ENCODE assay signal across 3 cellular contexts in the genomic region with DNA sequence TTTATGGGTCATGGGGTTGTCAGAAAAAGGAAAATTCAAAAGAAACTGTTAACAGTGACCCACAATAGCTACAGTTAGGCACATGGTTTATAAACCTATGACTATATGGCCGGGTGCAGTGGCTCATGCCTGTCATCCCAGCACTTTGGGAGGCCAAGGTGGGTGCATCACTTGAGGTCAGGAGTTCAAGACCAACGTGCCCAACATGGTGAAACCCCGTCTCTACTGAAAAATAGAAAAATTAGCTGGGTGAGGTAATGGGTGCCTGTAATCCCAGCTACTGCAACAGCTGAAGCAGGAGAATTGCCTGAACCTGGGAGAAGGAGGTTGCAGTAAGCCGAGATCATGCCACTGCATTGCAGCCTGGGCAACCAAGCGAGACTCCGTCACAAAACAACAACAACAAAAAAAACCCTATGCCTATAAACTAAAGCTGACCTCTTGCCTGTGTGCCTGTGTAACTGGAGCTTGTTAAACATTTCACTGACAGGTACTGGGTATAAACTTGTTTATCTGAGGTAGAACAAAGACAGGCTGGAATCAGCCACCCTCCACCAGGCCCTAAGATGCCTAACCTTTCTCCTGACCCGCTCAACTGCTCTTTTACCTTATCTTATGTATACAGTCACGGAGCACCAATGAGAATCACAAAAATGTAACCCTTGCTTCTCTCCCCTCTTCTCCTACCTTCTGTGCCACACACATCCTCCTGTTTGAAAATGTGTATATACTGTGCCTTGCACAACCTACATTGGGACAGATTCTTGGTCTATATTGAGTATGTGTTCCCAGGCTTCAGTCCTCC.
A peak's percentile ranks its signal among the peaks of the same experiment; 100 is the strongest.
TF ChIP-seq lines count a peak whose summit lies in the region.

No MANE protein-coding gene starts in this region.

TF ChIP-seq in GM23338, 12 proteins besides CTCF, POLR2A, EP300 and RAD21:
- TF ChIP-seq, protein P1, sequence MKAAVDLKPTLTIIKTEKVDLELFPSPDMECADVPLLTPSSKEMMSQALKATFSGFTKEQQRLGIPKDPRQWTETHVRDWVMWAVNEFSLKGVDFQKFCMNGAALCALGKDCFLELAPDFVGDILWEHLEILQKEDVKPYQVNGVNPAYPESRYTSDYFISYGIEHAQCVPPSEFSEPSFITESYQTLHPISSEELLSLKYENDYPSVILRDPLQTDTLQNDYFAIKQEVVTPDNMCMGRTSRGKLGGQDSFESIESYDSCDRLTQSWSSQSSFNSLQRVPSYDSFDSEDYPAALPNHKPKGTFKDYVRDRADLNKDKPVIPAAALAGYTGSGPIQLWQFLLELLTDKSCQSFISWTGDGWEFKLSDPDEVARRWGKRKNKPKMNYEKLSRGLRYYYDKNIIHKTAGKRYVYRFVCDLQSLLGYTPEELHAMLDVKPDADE (IDR thresholded peaks at IDR 0.05): no peak

TF ChIP-seq in GM12878, 131 proteins besides CTCF, POLR2A, EP300 and RAD21:
- TF ChIP-seq NR2F1 (conservative IDR thresholded peaks at IDR 0.05) (0 out of 2 replicates have a peak, but pooled peaks have one; percentile 30), ZZZ3 (IDR thresholded peaks at IDR 0.05; ENCODE audit: control insufficient read depth, insufficient read length, low read depth) (no peak)
TF ChIP-seq in GM12878: peak in this region for 1.

TF ChIP-seq in HepG2, 621 proteins besides CTCF, POLR2A, EP300 and RAD21 (continues in another document):
- TF ChIP-seq, protein P2, sequence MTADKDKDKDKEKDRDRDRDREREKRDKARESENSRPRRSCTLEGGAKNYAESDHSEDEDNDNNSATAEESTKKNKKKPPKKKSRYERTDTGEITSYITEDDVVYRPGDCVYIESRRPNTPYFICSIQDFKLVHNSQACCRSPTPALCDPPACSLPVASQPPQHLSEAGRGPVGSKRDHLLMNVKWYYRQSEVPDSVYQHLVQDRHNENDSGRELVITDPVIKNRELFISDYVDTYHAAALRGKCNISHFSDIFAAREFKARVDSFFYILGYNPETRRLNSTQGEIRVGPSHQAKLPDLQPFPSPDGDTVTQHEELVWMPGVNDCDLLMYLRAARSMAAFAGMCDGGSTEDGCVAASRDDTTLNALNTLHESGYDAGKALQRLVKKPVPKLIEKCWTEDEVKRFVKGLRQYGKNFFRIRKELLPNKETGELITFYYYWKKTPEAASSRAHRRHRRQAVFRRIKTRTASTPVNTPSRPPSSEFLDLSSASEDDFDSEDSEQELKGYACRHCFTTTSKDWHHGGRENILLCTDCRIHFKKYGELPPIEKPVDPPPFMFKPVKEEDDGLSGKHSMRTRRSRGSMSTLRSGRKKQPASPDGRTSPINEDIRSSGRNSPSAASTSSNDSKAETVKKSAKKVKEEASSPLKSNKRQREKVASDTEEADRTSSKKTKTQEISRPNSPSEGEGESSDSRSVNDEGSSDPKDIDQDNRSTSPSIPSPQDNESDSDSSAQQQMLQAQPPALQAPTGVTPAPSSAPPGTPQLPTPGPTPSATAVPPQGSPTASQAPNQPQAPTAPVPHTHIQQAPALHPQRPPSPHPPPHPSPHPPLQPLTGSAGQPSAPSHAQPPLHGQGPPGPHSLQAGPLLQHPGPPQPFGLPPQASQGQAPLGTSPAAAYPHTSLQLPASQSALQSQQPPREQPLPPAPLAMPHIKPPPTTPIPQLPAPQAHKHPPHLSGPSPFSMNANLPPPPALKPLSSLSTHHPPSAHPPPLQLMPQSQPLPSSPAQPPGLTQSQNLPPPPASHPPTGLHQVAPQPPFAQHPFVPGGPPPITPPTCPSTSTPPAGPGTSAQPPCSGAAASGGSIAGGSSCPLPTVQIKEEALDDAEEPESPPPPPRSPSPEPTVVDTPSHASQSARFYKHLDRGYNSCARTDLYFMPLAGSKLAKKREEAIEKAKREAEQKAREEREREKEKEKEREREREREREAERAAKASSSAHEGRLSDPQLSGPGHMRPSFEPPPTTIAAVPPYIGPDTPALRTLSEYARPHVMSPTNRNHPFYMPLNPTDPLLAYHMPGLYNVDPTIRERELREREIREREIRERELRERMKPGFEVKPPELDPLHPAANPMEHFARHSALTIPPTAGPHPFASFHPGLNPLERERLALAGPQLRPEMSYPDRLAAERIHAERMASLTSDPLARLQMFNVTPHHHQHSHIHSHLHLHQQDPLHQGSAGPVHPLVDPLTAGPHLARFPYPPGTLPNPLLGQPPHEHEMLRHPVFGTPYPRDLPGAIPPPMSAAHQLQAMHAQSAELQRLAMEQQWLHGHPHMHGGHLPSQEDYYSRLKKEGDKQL (CRISPR knock-in tag; IDR thresholded peaks at IDR 0.05; ENCODE audit: low read depth): peak; percentile 72
- TF ChIP-seq ZNF263 (CRISPR knock-in tag; IDR thresholded peaks at IDR 0.05): 0 out of 2 replicates have a peak, but pooled peaks have one; percentile 13
- TF ChIP-seq, protein P3, sequence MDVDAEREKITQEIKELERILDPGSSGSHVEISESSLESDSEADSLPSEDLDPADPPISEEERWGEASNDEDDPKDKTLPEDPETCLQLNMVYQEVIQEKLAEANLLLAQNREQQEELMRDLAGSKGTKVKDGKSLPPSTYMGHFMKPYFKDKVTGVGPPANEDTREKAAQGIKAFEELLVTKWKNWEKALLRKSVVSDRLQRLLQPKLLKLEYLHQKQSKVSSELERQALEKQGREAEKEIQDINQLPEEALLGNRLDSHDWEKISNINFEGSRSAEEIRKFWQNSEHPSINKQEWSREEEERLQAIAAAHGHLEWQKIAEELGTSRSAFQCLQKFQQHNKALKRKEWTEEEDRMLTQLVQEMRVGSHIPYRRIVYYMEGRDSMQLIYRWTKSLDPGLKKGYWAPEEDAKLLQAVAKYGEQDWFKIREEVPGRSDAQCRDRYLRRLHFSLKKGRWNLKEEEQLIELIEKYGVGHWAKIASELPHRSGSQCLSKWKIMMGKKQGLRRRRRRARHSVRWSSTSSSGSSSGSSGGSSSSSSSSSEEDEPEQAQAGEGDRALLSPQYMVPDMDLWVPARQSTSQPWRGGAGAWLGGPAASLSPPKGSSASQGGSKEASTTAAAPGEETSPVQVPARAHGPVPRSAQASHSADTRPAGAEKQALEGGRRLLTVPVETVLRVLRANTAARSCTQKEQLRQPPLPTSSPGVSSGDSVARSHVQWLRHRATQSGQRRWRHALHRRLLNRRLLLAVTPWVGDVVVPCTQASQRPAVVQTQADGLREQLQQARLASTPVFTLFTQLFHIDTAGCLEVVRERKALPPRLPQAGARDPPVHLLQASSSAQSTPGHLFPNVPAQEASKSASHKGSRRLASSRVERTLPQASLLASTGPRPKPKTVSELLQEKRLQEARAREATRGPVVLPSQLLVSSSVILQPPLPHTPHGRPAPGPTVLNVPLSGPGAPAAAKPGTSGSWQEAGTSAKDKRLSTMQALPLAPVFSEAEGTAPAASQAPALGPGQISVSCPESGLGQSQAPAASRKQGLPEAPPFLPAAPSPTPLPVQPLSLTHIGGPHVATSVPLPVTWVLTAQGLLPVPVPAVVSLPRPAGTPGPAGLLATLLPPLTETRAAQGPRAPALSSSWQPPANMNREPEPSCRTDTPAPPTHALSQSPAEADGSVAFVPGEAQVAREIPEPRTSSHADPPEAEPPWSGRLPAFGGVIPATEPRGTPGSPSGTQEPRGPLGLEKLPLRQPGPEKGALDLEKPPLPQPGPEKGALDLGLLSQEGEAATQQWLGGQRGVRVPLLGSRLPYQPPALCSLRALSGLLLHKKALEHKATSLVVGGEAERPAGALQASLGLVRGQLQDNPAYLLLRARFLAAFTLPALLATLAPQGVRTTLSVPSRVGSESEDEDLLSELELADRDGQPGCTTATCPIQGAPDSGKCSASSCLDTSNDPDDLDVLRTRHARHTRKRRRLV (CRISPR knock-in tag; IDR thresholded peaks at IDR 0.05): no peak
- peak; percentile 79 for TF ChIP-seq FOXA3 (CRISPR knock-in tag; IDR thresholded peaks at IDR 0.05)
- 0 out of 2 replicates have a peak, but pooled peaks have one; percentile 33 for TF ChIP-seq KDM6A (CRISPR knock-in tag; IDR thresholded peaks at IDR 0.05; ENCODE audit: low read depth)
- TF ChIP-seq IKZF4 (CRISPR knock-in tag; IDR thresholded peaks at IDR 0.05; ENCODE audit: borderline replicate concordance, low read depth, not compliant biosample characterization): no peak
- TF ChIP-seq PHF20 (CRISPR knock-in tag; IDR thresholded peaks at IDR 0.05): no peak
- TF ChIP-seq ZNF570 (CRISPR knock-in tag; IDR thresholded peaks at IDR 0.05; ENCODE audit: borderline replicate concordance): no peak
- TF ChIP-seq KDM2A (CRISPR knock-in tag; IDR thresholded peaks at IDR 0.05; ENCODE audit: borderline replicate concordance, low read depth): no peak
- TF ChIP-seq, protein P4, sequence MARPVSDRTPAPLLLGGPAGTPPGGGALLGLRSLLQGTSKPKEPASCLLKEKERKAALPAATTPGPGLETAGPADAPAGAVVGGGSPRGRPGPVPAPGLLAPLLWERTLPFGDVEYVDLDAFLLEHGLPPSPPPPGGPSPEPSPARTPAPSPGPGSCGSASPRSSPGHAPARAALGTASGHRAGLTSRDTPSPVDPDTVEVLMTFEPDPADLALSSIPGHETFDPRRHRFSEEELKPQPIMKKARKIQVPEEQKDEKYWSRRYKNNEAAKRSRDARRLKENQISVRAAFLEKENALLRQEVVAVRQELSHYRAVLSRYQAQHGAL (CRISPR knock-in tag; IDR thresholded peaks at IDR 0.05; ENCODE audit: not compliant biosample characterization): no peak
- TF ChIP-seq, protein P5, sequence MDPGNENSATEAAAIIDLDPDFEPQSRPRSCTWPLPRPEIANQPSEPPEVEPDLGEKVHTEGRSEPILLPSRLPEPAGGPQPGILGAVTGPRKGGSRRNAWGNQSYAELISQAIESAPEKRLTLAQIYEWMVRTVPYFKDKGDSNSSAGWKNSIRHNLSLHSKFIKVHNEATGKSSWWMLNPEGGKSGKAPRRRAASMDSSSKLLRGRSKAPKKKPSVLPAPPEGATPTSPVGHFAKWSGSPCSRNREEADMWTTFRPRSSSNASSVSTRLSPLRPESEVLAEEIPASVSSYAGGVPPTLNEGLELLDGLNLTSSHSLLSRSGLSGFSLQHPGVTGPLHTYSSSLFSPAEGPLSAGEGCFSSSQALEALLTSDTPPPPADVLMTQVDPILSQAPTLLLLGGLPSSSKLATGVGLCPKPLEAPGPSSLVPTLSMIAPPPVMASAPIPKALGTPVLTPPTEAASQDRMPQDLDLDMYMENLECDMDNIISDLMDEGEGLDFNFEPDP (CRISPR knock-in tag; conservative IDR thresholded peaks at IDR 0.05): no peak
- no peak for TF ChIP-seq ZNF644 (CRISPR knock-in tag; IDR thresholded peaks at IDR 0.05; ENCODE audit: low read depth)
- TF ChIP-seq, protein P6, sequence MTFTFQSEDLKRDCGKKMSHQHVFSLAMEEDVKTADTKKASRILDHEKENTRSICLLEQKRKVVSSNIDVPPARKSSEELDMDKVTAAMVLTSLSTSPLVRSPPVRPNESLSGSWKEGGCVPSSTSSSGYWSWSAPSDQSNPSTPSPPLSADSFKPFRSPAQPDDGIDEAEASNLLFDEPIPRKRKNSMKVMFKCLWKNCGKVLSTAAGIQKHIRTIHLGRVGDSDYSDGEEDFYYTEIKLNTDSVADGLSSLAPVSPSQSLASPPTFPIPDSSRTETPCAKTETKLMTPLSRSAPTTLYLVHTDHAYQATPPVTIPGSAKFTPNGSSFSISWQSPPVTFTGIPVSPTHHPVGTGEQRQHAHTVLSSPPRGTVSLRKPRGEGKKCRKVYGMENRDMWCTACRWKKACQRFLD (CRISPR knock-in tag; IDR thresholded peaks at IDR 0.05; ENCODE audit: borderline replicate concordance): no peak
- TF ChIP-seq, protein P7, sequence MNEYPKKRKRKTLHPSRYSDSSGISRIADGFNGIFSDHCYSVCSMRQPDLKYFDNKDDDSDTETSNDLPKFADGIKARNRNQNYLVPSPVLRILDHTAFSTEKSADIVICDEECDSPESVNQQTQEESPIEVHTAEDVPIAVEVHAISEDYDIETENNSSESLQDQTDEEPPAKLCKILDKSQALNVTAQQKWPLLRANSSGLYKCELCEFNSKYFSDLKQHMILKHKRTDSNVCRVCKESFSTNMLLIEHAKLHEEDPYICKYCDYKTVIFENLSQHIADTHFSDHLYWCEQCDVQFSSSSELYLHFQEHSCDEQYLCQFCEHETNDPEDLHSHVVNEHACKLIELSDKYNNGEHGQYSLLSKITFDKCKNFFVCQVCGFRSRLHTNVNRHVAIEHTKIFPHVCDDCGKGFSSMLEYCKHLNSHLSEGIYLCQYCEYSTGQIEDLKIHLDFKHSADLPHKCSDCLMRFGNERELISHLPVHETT (CRISPR knock-in tag; conservative IDR thresholded peaks at IDR 0.05): no peak
- TF ChIP-seq SCMH1 (CRISPR knock-in tag; IDR thresholded peaks at IDR 0.05; ENCODE audit: borderline replicate concordance): no peak
- TF ChIP-seq ZNF746 (CRISPR knock-in tag; IDR thresholded peaks at IDR 0.05): no peak
- peak; percentile 17; the same call in 1 of the 2 replicates for TF ChIP-seq ZNF567 (CRISPR knock-in tag; IDR thresholded peaks at IDR 0.05; ENCODE audit: borderline replicate concordance)
- TF ChIP-seq TOE1 (CRISPR knock-in tag; IDR thresholded peaks at IDR 0.05): 0 out of 2 replicates have a peak, but pooled peaks have one; percentile 49
- no peak for TF ChIP-seq ZSCAN30 (CRISPR knock-in tag; IDR thresholded peaks at IDR 0.05)
- TF ChIP-seq, protein P8, sequence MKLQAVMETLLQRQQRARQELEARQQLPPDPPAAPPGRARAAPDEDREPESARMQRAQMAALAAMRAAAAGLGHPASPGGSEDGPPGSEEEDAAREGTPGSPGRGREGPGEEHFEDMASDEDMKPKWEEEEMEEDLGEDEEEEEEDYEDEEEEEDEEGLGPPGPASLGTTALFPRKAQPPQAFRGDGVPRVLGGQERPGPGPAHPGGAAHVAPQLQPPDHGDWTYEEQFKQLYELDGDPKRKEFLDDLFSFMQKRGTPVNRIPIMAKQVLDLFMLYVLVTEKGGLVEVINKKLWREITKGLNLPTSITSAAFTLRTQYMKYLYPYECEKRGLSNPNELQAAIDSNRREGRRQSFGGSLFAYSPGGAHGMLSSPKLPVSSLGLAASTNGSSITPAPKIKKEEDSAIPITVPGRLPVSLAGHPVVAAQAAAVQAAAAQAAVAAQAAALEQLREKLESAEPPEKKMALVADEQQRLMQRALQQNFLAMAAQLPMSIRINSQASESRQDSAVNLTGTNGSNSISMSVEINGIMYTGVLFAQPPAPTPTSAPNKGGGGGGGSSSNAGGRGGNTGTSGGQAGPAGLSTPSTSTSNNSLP (IDR thresholded peaks at IDR 0.05; ENCODE audit: low read depth, low read length): no peak
- TF ChIP-seq TBL1XR1 (IDR thresholded peaks at IDR 0.05; ENCODE audit: borderline replicate concordance, low read length, partially characterized antibody): no peak
- TF ChIP-seq, protein P9, sequence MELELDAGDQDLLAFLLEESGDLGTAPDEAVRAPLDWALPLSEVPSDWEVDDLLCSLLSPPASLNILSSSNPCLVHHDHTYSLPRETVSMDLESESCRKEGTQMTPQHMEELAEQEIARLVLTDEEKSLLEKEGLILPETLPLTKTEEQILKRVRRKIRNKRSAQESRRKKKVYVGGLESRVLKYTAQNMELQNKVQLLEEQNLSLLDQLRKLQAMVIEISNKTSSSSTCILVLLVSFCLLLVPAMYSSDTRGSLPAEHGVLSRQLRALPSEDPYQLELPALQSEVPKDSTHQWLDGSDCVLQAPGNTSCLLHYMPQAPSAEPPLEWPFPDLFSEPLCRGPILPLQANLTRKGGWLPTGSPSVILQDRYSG (CRISPR knock-in tag; IDR thresholded peaks at IDR 0.05): no peak
- TF ChIP-seq ZBTB20 (CRISPR knock-in tag; IDR thresholded peaks at IDR 0.05; ENCODE audit: borderline replicate concordance, low read depth): peak; percentile 90; the same call in 1 of the 2 replicates
- TF ChIP-seq ELF4 (CRISPR knock-in tag; IDR thresholded peaks at IDR 0.05; ENCODE audit: borderline replicate concordance): 0 out of 2 replicates have a peak, but pooled peaks have one; percentile 6
- no peak for TF ChIP-seq ZFYVE20 (CRISPR knock-in tag; IDR thresholded peaks at IDR 0.05; ENCODE audit: borderline replicate concordance, low read depth)
- peak; percentile 83 for TF ChIP-seq TARDBP (CRISPR knock-in tag; IDR thresholded peaks at IDR 0.05)
